In genomic region chr1:16248603-16249534, GRCh38 we compare ENCODE assay signal across 8 cellular contexts. TPM values are rescaled to one million over a fixed set of nuclear protein-coding genes. Genes with fewer than 3 reads are reported as not detected.
DNase-seq lines count a peak whose midpoint lies in the region; ATAC-seq and TF ChIP-seq lines count a peak whose summit lies in the region.

No MANE protein-coding gene starts in this region.

- H3K27ac ChIP-seq in muscle layer of colon (ENCODE audit: low read depth, low read length), result peak overlapping the region; percentile 38

- ATAC-seq in HG02763 (IDR thresholded peaks at IDR 0.05; ENCODE audit: unreplicated experiment), result no peak
- ATAC-seq in GM19023 (IDR thresholded peaks at IDR 0.05; ENCODE audit: unreplicated experiment), result no peak

- H3K27me3 ChIP-seq in muscle layer of colon (ENCODE audit: control insufficient read depth in 1 of 2, insufficient read depth in 2 of 2, low read length in 2 of 2), result no peaks in the 10 kb centered on the region

- H3K4me3 ChIP-seq in LNCaP clone FGC (ENCODE audit: low read depth, low read length) (no peak overlapping the region), muscle layer of colon (ENCODE audit: low read depth in 1 of 2, low read length in 2 of 2) (no peak overlapping the region)

- peaks cover 13% of the 10 kb centered on the region for H3K4me1 Mint-ChIP-seq in T-helper 1 cell treated with Interleukin-12 subunit alpha and Interleukin-12 subunit beta and Interleukin-4 antibody, amounts not matched to agents 30 μg/mL and 1 μg/mL, for 36 hours (ENCODE audit: low read depth)
- peaks cover 22% of the 10 kb centered on the region for H3K4me1 Mint-ChIP-seq in endothelial cell (ENCODE audit: unreplicated experiment)

- peaks cover 25% of the 10 kb centered on the region for H3K36me3 Mint-ChIP-seq in T-helper 1 cell treated with Interleukin-12 subunit alpha and Interleukin-12 subunit beta and Interleukin-4 antibody, amounts not matched to agents 30 μg/mL and 1 μg/mL, for 36 hours (ENCODE audit: low read depth)
- H3K36me3 Mint-ChIP-seq in endothelial cell (ENCODE audit: low read depth, unreplicated experiment), result peaks cover 17% of the 10 kb centered on the region

- no peaks in the 10 kb centered on the region for H3K9me3 ChIP-seq in muscle layer of colon (ENCODE audit: low read length)

- H3K27ac Mint-ChIP-seq in T-helper 1 cell treated with Interleukin-12 subunit alpha and Interleukin-12 subunit beta and Interleukin-4 antibody, amounts not matched to agents 30 μg/mL and 1 μg/mL, for 36 hours, result peak overlapping the region; percentile 15
- peak overlapping the region; percentile 53 for H3K27ac Mint-ChIP-seq in endothelial cell (ENCODE audit: unreplicated experiment)

- H3K4me1 ChIP-seq in muscle layer of colon (ENCODE audit: insufficient read depth, low read length), result peaks cover 38% of the 10 kb centered on the region

- TF ChIP-seq CTCF in LNCaP clone FGC (IDR thresholded peaks at IDR 0.05; ENCODE audit: control insufficient read depth, extremely low read depth, insufficient read depth) (no peak), endothelial cell (IDR thresholded peaks at IDR 0.05; ENCODE audit: unreplicated experiment) (no peak)

- H3K9me3 Mint-ChIP-seq in T-helper 1 cell treated with Interleukin-12 subunit alpha and Interleukin-12 subunit beta and Interleukin-4 antibody, amounts not matched to agents 30 μg/mL and 1 μg/mL, for 36 hours, result no peaks in the 10 kb centered on the region
- no peaks in the 10 kb centered on the region for H3K9me3 Mint-ChIP-seq in endothelial cell (ENCODE audit: unreplicated experiment)

- no peak for DNase-seq in T-helper 1 cell
- peak; percentile 91 for DNase-seq in LNCaP clone FGC (ENCODE audit: low read depth)
- peak; percentile 91 for DNase-seq in RPMI8226
- DNase-seq in endothelial cell (ENCODE audit: low spot score), result no peak

- H3K4me3 Mint-ChIP-seq in T-helper 1 cell treated with Interleukin-12 subunit alpha and Interleukin-12 subunit beta and Interleukin-4 antibody, amounts not matched to agents 30 μg/mL and 1 μg/mL, for 36 hours, result no peak overlapping the region
- no peak overlapping the region for H3K4me3 Mint-ChIP-seq in endothelial cell (ENCODE audit: unreplicated experiment)

- H3K27me3 Mint-ChIP-seq in T-helper 1 cell treated with Interleukin-12 subunit alpha and Interleukin-12 subunit beta and Interleukin-4 antibody, amounts not matched to agents 30 μg/mL and 1 μg/mL, for 36 hours (ENCODE audit: low read depth), result no peaks in the 10 kb centered on the region
- peaks cover 3% of the 10 kb centered on the region for H3K27me3 Mint-ChIP-seq in endothelial cell (ENCODE audit: unreplicated experiment)

- peak overlapping the region; percentile 12 for H3K9ac ChIP-seq in muscle layer of colon (ENCODE audit: low read length)

- H3K36me3 ChIP-seq in muscle layer of colon (ENCODE audit: insufficient read depth, low read length), result peaks cover 34% of the 10 kb centered on the region

RNA-seq across cellular contexts. Expression of gene CPLANE2, which starts 11.9 kb away (rescaled TPM):
- total RNA-seq in endothelial cell (ENCODE audit: unreplicated experiment), result 3.6 TPM

RNA-seq across cellular contexts. Expression of gene ARHGEF19, which starts 36.4 kb away (rescaled TPM):
- 14.0 TPM for total RNA-seq in endothelial cell (ENCODE audit: unreplicated experiment)

Comparison
In these comparisons a context has a peak if more than half of its experiments do, and no peak if none do; other contexts are left out.
1. DNase-seq: peak in LNCaP clone FGC (single experiment) and RPMI8226 (single experiment); none in T-helper 1 cell (0 of 5) and endothelial cell (single experiment).